7 cellular contexts compared by ENCODE assay signal in the genomic region with DNA sequence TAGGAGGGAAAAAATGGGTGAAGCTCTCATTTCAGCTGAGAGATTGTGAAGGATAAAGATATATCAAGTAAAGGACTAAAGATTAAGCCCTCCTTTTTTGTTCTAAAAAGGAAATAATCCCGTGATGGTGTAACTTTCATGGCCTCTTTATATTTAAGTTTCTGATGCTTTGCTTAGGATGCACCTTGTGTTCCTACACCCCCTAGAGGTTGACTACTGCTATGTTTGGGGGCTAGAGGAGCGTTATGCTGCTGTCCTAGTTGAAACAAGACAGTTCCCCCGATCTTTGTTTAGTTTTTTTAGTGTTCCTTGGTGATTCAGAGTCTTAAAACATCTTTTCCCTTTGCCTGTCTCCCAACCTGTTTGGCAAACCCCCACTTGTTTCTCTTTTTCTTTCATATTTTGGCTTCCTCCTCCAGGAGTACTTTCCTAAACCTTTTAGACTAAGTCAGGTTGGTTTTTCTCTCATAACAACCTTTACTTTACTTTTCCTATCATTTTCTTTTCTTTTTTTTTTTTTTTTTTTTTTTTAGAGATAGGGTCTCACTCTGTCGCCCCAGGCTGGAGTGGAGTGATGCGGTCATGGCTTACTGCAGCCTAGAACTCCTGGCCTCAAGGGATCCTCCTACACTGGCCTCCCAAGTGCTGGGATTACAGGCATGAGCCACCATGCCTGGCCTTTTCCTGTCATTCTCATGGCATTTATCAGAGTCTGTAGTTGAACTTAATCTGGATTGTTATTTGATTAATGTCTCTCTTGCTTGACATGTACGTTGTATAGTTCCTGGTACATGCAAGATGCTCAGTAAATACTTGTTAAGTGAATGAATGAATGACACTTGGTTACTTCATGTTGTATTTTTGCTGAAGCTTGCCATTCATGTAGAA. TPM values are rescaled to one million over a fixed set of nuclear protein-coding genes. Genes with fewer than 3 reads are reported as not detected.
A peak's percentile ranks its signal among the peaks of the same experiment; 100 is the strongest.
DNase-seq lines count a peak whose midpoint lies in the region; ATAC-seq and TF ChIP-seq lines count a peak whose summit lies in the region.

No MANE protein-coding gene starts in this region.

- DNase-seq in Daoy (ENCODE audit: low read depth) (peak; percentile 37), GM23248 (peak; percentile 73), NCI-H446 (lab: John Stamatoyannopoulos, UW) (peak; percentile 34), foreskin fibroblast (peak; percentile 15 to 53), gastrocnemius medialis (no peak)
- DNase-seq in activated CD8-positive, alpha-beta T cell treated with anti-CD3 and anti-CD28 coated beads for 36 hours: peak; percentile 63

- no peak for TF ChIP-seq POLR2A in gastrocnemius medialis (IDR thresholded peaks at IDR 0.05)

- H3F3A ChIP-seq in GM23248 (ENCODE audit: insufficient read depth): 0 out of 2 replicates have a peak, but pooled peaks cover 5% of the 10 kb centered on the region

- peak overlapping the region; percentile 96 for H3K9ac ChIP-seq in GM23248

- in situ Hi-C loops in GM23248 (cut with MboI): no loop called here
- in situ Hi-C loops in gastrocnemius medialis (cut with MboI; ENCODE audit: low sequenced_read_pairs in 4 of 4): no loop called here

- CTCF ChIA-PET in activated CD8-positive, alpha-beta T cell treated with anti-CD3 and anti-CD28 coated beads for 36 hours (lab: Charles Lee): interaction anchor here (0.6 to 2.1 kb wide), 25 partner anchors 8 to 304 kb away, joined by 3 to 12 read pairs (median 4); a partner anchor contains a TSS

- no peaks in the 10 kb centered on the region for H3K9me3 Mint-ChIP-seq in activated CD8-positive, alpha-beta T cell treated with anti-CD3 and anti-CD28 coated beads for 36 hours

- peak overlapping the region; percentile 91 for H3K4me2 ChIP-seq in GM23248 (ENCODE audit: unreplicated experiment)

- POLR2A ChIA-PET in activated CD8-positive, alpha-beta T cell treated with anti-CD3 and anti-CD28 coated beads for 36 hours (lab: Charles Lee): interaction anchor here (0.6 to 1.6 kb wide), 6 partner anchors 16 to 66 kb away, joined by 3 to 4 read pairs (median 3); a partner anchor contains a TSS

- intact Hi-C loops in activated CD8-positive, alpha-beta T cell treated with anti-CD3 and anti-CD28 coated beads for 36 hours (cut with micrococcal nuclease): loop anchor here (5.0 kb wide), 1 partner anchor 259 kb away; a partner anchor contains a TSS
- intact Hi-C loops in gastrocnemius medialis (cut with DNase I; ENCODE audit: low total_unique reads): loop anchor here (1.0 to 10.0 kb wide), 2 partner anchors 72 to 176 kb away; a partner anchor contains a TSS

- H3K27ac ChIP-seq in GM23248 (0 out of 2 replicates have a peak overlapping the region, but pooled peaks have one; percentile 6), gastrocnemius medialis (peak overlapping the region; percentile 97 to 98 (median 98))

- peak; percentile 60 for ATAC-seq in activated CD8-positive, alpha-beta T cell treated with anti-CD3 and anti-CD28 coated beads for 36 hours
- ATAC-seq in gastrocnemius medialis (no peak), HG02970 (IDR thresholded peaks at IDR 0.05; ENCODE audit: low FRiP score, unreplicated experiment) (no peak)

- peak overlapping the region; percentile 88 for H3K27ac Mint-ChIP-seq in activated CD8-positive, alpha-beta T cell treated with anti-CD3 and anti-CD28 coated beads for 36 hours

- peaks cover 15% of the 10 kb centered on the region for H3K36me3 ChIP-seq in GM23248 (ENCODE audit: low read depth)
- H3K36me3 ChIP-seq in gastrocnemius medialis: peaks cover 3 to 22% of the 10 kb centered on the region in 2 donors

- H3K9me2 ChIP-seq in GM23248 (ENCODE audit: insufficient read depth): no peaks in the 10 kb centered on the region

- peaks cover 50% of the 10 kb centered on the region for H3K36me3 Mint-ChIP-seq in activated CD8-positive, alpha-beta T cell treated with anti-CD3 and anti-CD28 coated beads for 36 hours (ENCODE audit: low read depth)

- peaks cover 85% of the 10 kb centered on the region for H3K79me2 ChIP-seq in GM23248 (ENCODE audit: insufficient read depth)

- no peak overlapping the region for H2AFZ ChIP-seq in GM23248

- H3K4me3 Mint-ChIP-seq in activated CD8-positive, alpha-beta T cell treated with anti-CD3 and anti-CD28 coated beads for 36 hours: peak overlapping the region; percentile 99

- H3K9me3 ChIP-seq in GM23248 (ENCODE audit: low read depth): no peaks in the 10 kb centered on the region
- no peaks in the 10 kb centered on the region for H3K9me3 ChIP-seq in gastrocnemius medialis

- H3K4me1 Mint-ChIP-seq in activated CD8-positive, alpha-beta T cell treated with anti-CD3 and anti-CD28 coated beads for 36 hours (ENCODE audit: low read depth): peaks cover 32% of the 10 kb centered on the region

- H3K4me3 ChIP-seq in GM23248: peak overlapping the region; percentile 89
- peak overlapping the region; percentile 8 to 96 for H3K4me3 ChIP-seq in foreskin fibroblast (ENCODE audit: low read depth in 1 of 2, low read length in 2 of 2)
- H3K4me3 ChIP-seq in gastrocnemius medialis: peak overlapping the region; percentile 11 to 92 (median 87)

- H3K4me1 ChIP-seq in GM23248 (ENCODE audit: insufficient read depth): peaks cover 24% of the 10 kb centered on the region
- H3K4me1 ChIP-seq in gastrocnemius medialis: peaks cover 50 to 53% of the 10 kb centered on the region in 2 donors

- peaks cover 9% of the 10 kb centered on the region; the same call in 1 of the 2 replicates for H4K20me1 ChIP-seq in GM23248 (ENCODE audit: insufficient read depth)

- H3K27me3 Mint-ChIP-seq in activated CD8-positive, alpha-beta T cell treated with anti-CD3 and anti-CD28 coated beads for 36 hours: no peaks in the 10 kb centered on the region

- no peaks in the 10 kb centered on the region for H3K27me3 ChIP-seq in GM23248 (replicated peaks; ENCODE audit: insufficient read depth)
- no peaks in the 10 kb centered on the region for H3K27me3 ChIP-seq in gastrocnemius medialis

- 51 to 52% methylated on average over 6 of the region's 6 CpGs for WGBS in GM23248 (ENCODE audit: low coverage in 1 of 2, low lambda C conversion rate in 2 of 2, missing lambda C conversion rate in 2 of 2), 2 experiments

- TF ChIP-seq CTCF in activated CD8-positive, alpha-beta T cell treated with anti-CD3 and anti-CD28 coated beads for 36 hours (IDR thresholded peaks at IDR 0.05): peak; percentile 75
- TF ChIP-seq CTCF in foreskin fibroblast (IDR thresholded peaks at IDR 0.05; ENCODE audit: low read depth, low read length) (peak; percentile 75), gastrocnemius medialis (IDR thresholded peaks at IDR 0.05 in 4 of 5, conservative IDR thresholded peaks at IDR 0.05 in 1 of 5) (peak; percentile 25 to 72 (median 46))

RNA-seq across cellular contexts. Expression of a gene that starts 2.8 kb away (rescaled TPM):
- 289 and 291 TPM in 2 replicates for total RNA-seq in Daoy (2014; rRNA removed; shearing (Covaris generic))
- 90.7 and 111 TPM in 2 replicates for total RNA-seq in GM23248 (2014; rRNA removed; shearing (Covaris generic))
- polyA plus RNA-seq in GM23248 (2016; fragmentation: Nextera tagmentation; extraction: Ambion mirVana): 79.1 and 93.1 TPM in 2 replicates
- total RNA-seq in activated CD8-positive, alpha-beta T cell treated with anti-CD3 and anti-CD28 coated beads for 36 hours: 100 to 1,000 TPM; 134 to 149 TPM
- total RNA-seq in gastrocnemius medialis: 100 to 1,000 TPM in 3 of 4 donors, 10 to 100 TPM in 1; 89.3 to 106 (median 102) TPM

RNA-seq across cellular contexts. Expression of a gene that starts 26.8 kb away (rescaled TPM):
- 73.5 and 80.1 TPM in 2 replicates for total RNA-seq in Daoy (2014; rRNA removed; shearing (Covaris generic))
- total RNA-seq in GM23248 (2014; rRNA removed; shearing (Covaris generic)): 7.1 and 13.4 TPM in 2 replicates
- polyA plus RNA-seq in GM23248 (2016; fragmentation: Nextera tagmentation; extraction: Ambion mirVana): 5.4 and 7.4 TPM in 2 replicates
- total RNA-seq in activated CD8-positive, alpha-beta T cell treated with anti-CD3 and anti-CD28 coated beads for 36 hours: 10 to 100 TPM; 39.9 to 42.1 TPM
- 10 to 100 TPM; 18.1 to 49.8 (median 25.1) TPM for total RNA-seq in gastrocnemius medialis

RNA-seq across cellular contexts. Expression of a gene that starts 50.6 kb away (rescaled TPM):
- 0.83 and 8.3 TPM in 2 replicates for total RNA-seq in Daoy (2014; rRNA removed; shearing (Covaris generic))
- 35.2 and 37.2 TPM in 2 replicates for total RNA-seq in GM23248 (2014; rRNA removed; shearing (Covaris generic))
- polyA plus RNA-seq in GM23248 (2016; fragmentation: Nextera tagmentation; extraction: Ambion mirVana): 2.2 and 3.5 TPM in 2 replicates
- total RNA-seq in activated CD8-positive, alpha-beta T cell treated with anti-CD3 and anti-CD28 coated beads for 36 hours: under 1 TPM; 0.54 to 0.63 TPM
- 1 to 10 TPM; 1.6 to 8.1 (median 2.9) TPM for total RNA-seq in gastrocnemius medialis

Comparison
In these comparisons a context has a peak if more than half of its experiments do, and no peak if none do; other contexts are left out.
1. DNase-seq: peak in Daoy (single experiment), GM23248 (single experiment), NCI-H446 (2 of 2), activated CD8-positive, alpha-beta T cell treated with anti-CD3 and anti-CD28 coated beads for 36 hours (single experiment) and foreskin fibroblast (2 of 2); none in gastrocnemius medialis (0 of 2).
2. Peak in every context shown above with its lines, with median percentiles within 50 percentile points of each other: H3K4me3 ChIP-seq and CTCF ChIP-seq.